Comparison of ENCODE assay signal across 8 cellular contexts in the genomic region with DNA sequence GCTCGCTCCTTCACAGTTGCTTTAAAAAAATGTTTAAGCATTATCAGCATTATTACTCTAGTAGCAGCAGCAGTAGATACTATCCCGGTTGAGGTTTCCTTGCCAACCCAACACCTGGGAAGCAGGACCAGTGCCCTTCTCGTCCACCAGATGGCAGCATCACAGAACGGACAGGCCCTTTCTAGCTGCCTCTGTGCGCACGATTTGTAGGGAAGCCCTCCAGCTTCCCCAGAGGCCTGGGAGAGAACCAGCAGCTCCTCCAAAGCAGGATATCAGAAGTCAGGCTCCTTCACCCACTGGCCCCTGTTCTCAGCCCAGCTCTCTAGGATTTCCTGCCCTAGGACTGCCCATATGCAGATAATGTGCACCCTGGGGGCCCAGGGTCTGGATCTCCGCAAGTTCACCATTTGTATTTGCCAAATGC. TPM values are rescaled to one million over a fixed set of nuclear protein-coding genes. Genes with fewer than 3 reads are reported as not detected.
DNase-seq lines count a peak whose midpoint lies in the region; ATAC-seq and TF ChIP-seq lines count a peak whose summit lies in the region.

No MANE protein-coding gene starts in this region.

- H3K36me3 ChIP-seq in Loucy (ENCODE audit: insufficient read depth, low read length) (no peaks in the 10 kb centered on the region), suprapubic skin (no peaks in the 10 kb centered on the region)

- H3K27ac ChIP-seq in foreskin keratinocyte (no peak overlapping the region), suprapubic skin (no peak overlapping the region)

- no peaks in the 10 kb centered on the region for H3K9me3 Mint-ChIP-seq in activated T-helper 17 cell treated with anti-CD3 and anti-CD28 coated beads, Interleukin-2, amount 50 U/mL, for 72 hours

- H2AFZ ChIP-seq in Loucy (ENCODE audit: low read length) = peak overlapping the region; percentile 44; the same call in 1 of the 2 replicates

- no peaks in the 10 kb centered on the region for H4K20me1 ChIP-seq in Loucy (ENCODE audit: insufficient read depth, low read length, poor library complexity, severe bottlenecking)

- H3K27me3 ChIP-seq in Loucy (ENCODE audit: insufficient read depth, low read length, poor library complexity, severe bottlenecking) (no peaks in the 10 kb centered on the region), foreskin keratinocyte (peaks cover 9% of the 10 kb centered on the region), suprapubic skin (no peaks in the 10 kb centered on the region)

- H3K9ac ChIP-seq in Loucy (ENCODE audit: low read depth, low read length, poor library complexity, severe bottlenecking) = no peak overlapping the region

- no peak overlapping the region for H3K27ac Mint-ChIP-seq in activated T-helper 17 cell treated with anti-CD3 and anti-CD28 coated beads, Interleukin-2, amount 50 U/mL, for 72 hours

- no peaks in the 10 kb centered on the region for H3K36me3 Mint-ChIP-seq in activated T-helper 17 cell treated with anti-CD3 and anti-CD28 coated beads, Interleukin-2, amount 50 U/mL, for 72 hours (ENCODE audit: low read depth)

- DNase-seq in DMS79 (lab: John Stamatoyannopoulos, UW) (peak; percentile 69), RPMI8226 (peak; percentile 77), foreskin keratinocyte (peak; percentile 37 to 64), nucleus accumbens (lab: John Stamatoyannopoulos, UW) (peak in 48 of 56 donors; percentile 8 to 88 (median 53)), suprapubic skin (ENCODE audit: low spot score in 2 of 2) (peak in 1 of 2 donors; percentile 80)

- H3K9me3 ChIP-seq in Loucy (ENCODE audit: insufficient read depth, low read depth, low read length) = no peaks in the 10 kb centered on the region
- H3K9me3 ChIP-seq in suprapubic skin = no peaks in the 10 kb centered on the region

- H3K4me1 ChIP-seq in Loucy (ENCODE audit: insufficient read depth, low read length, poor library complexity, severe bottlenecking) (no peaks in the 10 kb centered on the region), foreskin keratinocyte (no peaks in the 10 kb centered on the region), suprapubic skin (peaks cover 3% of the 10 kb centered on the region)

- WGBS in suprapubic skin = 15% methylated on average over 7 of the region's 7 CpGs

- TF ChIP-seq CTCF in Loucy (conservative IDR thresholded peaks at IDR 0.05; ENCODE audit: low read length) = peak; percentile 96
- TF ChIP-seq CTCF in foreskin keratinocyte (conservative IDR thresholded peaks at IDR 0.05) = peak; percentile 93
- TF ChIP-seq CTCF in suprapubic skin (IDR thresholded peaks at IDR 0.05) = peak; percentile 58 to 91

- no peak overlapping the region for H3K4me3 ChIP-seq in Loucy (ENCODE audit: low read length, poor library complexity, severe bottlenecking)
- no peak overlapping the region for H3K4me3 ChIP-seq in suprapubic skin

- H3K4me3 Mint-ChIP-seq in activated T-helper 17 cell treated with anti-CD3 and anti-CD28 coated beads, Interleukin-2, amount 50 U/mL, for 72 hours = no peak overlapping the region

- no peaks in the 10 kb centered on the region for H3K9me2 ChIP-seq in Loucy (replicated peaks; ENCODE audit: low read depth, low read length)

- H3F3A ChIP-seq in Loucy (ENCODE audit: low read depth) = no peaks in the 10 kb centered on the region

- TF ChIP-seq EP300 in suprapubic skin (IDR thresholded peaks at IDR 0.05) = no peak

- no peak for TF ChIP-seq POLR2A in suprapubic skin (IDR thresholded peaks at IDR 0.05)

- no peaks in the 10 kb centered on the region for H3K4me1 Mint-ChIP-seq in activated T-helper 17 cell treated with anti-CD3 and anti-CD28 coated beads, Interleukin-2, amount 50 U/mL, for 72 hours

- H3K4me2 ChIP-seq in Loucy (ENCODE audit: low read depth, low read length, poor library complexity, severe bottlenecking) = no peak overlapping the region

- no peaks in the 10 kb centered on the region for H3K79me2 ChIP-seq in Loucy (ENCODE audit: insufficient read depth, low read length)

- peak; percentile 72 for ATAC-seq in GM21786 (IDR thresholded peaks at IDR 0.05; ENCODE audit: unreplicated experiment)
- peak; percentile 75 for ATAC-seq in activated T-helper 17 cell treated with anti-CD3 and anti-CD28 coated beads, Interleukin-2, amount 50 U/mL, for 72 hours (replicated peaks)
- ATAC-seq in foreskin keratinocyte = peak; percentile 94

- H3K27me3 Mint-ChIP-seq in activated T-helper 17 cell treated with anti-CD3 and anti-CD28 coated beads, Interleukin-2, amount 50 U/mL, for 72 hours = peaks cover 18% of the 10 kb centered on the region

RNA-seq across cellular contexts. Expression of a gene that starts 16.8 kb away (rescaled TPM):
- under 1 TPM; 0.09 to 0.37 TPM for total RNA-seq in activated T-helper 17 cell treated with anti-CD3 and anti-CD28 coated beads, Interleukin-2, amount 50 U/mL, for 72 hours
- total RNA-seq in foreskin keratinocyte (0.78 and 0.92 TPM in 2 replicates), suprapubic skin (10 to 100 TPM; 28.9 to 39.0 (median 33.5) TPM)
- polyA plus RNA-seq in foreskin keratinocyte = 0.29 and 0.39 TPM in 2 replicates

Comparison
In these comparisons a context has a peak if more than half of its experiments do, and no peak if none do; other contexts are left out.
1. RNA of a gene that starts 16.8 kb away (total RNA-seq): 28.9 to 39.0 TPM in suprapubic skin; 0.78 to 0.92 TPM in foreskin keratinocyte and 0.09 to 0.37 TPM in activated T-helper 17 cell treated with anti-CD3 and anti-CD28 coated beads, Interleukin-2, amount 50 U/mL, for 72 hours; every median in the first group is over 10 times any median in the second.
2. Peak in every context shown above with its lines, with median percentiles within 50 percentile points of each other: ATAC-seq and CTCF ChIP-seq.